In genomic region chr2:149763358-149763757, GRCh38 we compare ENCODE assay signal across 1 cellular context.
A peak's percentile ranks its signal among the peaks of the same experiment; 100 is the strongest.
TF ChIP-seq lines count a peak whose summit lies in the region.

No MANE protein-coding gene starts in this region.

TF ChIP-seq in HepG2, 621 proteins besides CTCF, POLR2A, EP300 and RAD21 (continued from another document):
- TF ChIP-seq CREB1 (IDR thresholded peaks at IDR 0.05): peak; percentile 58
- TF ChIP-seq CREB1 (CRISPR knock-in tag; IDR thresholded peaks at IDR 0.05): no peak
- TF ChIP-seq TMF1 (CRISPR knock-in tag; IDR thresholded peaks at IDR 0.05; ENCODE audit: low read depth): no peak
